Comparison of ENCODE assay signal across 1 cellular context in the genomic region with DNA sequence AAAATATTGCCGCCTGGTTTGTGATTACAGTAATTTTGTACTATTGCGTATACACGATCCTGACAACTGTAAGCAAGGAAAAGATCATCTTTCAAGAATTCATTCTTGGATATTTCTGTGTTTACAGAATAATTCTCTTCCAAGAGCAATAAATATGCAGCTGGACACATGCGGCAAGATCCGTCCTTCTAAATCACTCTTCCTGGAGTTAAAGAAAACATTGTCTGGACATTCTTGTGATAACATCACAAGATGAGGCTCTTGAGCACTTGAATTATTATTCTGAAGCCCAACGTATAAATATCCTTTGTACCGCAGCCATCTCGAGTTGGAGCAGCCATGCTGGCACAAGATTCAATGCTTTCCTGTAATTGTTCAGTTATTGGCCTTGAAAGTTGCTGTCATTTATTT.
TF ChIP-seq lines count a peak whose summit lies in the region.

No MANE protein-coding gene starts in this region.

TF ChIP-seq in HEK293, 187 proteins besides CTCF, POLR2A, EP300 and RAD21 (continued from another document):
- TF ChIP-seq GLI2 (tag by site-specific recombination; IDR thresholded peaks at IDR 0.05; ENCODE audit: borderline replicate concordance, low read depth) (0 out of 2 replicates have a peak, but pooled peaks have one; percentile 66), OVOL3 (tag by site-specific recombination; IDR thresholded peaks at IDR 0.05) (0 out of 2 replicates have a peak, but pooled peaks have one; percentile 17), GLIS1 (tag by site-specific recombination; IDR thresholded peaks at IDR 0.05) (peak; percentile 52), ZNF530 (tag by site-specific recombination; IDR thresholded peaks at IDR 0.05; ENCODE audit: low read depth) (no peak), ZNF549 (tag by site-specific recombination; IDR thresholded peaks at IDR 0.05) (peak; percentile 70), KLF8 (tag by site-specific recombination; IDR thresholded peaks at IDR 0.05) (peak; percentile 56; the same call in 1 of the 2 replicates), ZNF221 (tag by site-specific recombination; IDR thresholded peaks at IDR 0.05; ENCODE audit: borderline replicate concordance) (no peak), SETDB1 (IDR thresholded peaks at IDR 0.05; ENCODE audit: insufficient read length, low read length) (no peak), KLF10 (tag by site-specific recombination; IDR thresholded peaks at IDR 0.05) (peak; percentile 25; the same call in 1 of the 2 replicates), TRIM28 (IDR thresholded peaks at IDR 0.05; ENCODE audit: borderline replicate concordance, low read length) (0 out of 2 replicates have a peak, but pooled peaks have one; percentile 15), FEZF1 (tag by site-specific recombination; IDR thresholded peaks at IDR 0.05) (peak; percentile 82), OSR2 (tag by site-specific recombination; IDR thresholded peaks at IDR 0.05) (0 out of 2 replicates have a peak, but pooled peaks have one; percentile 12), ZXDB (tag by site-specific recombination; IDR thresholded peaks at IDR 0.05) (peak; percentile 64), ZNF843 (tag by site-specific recombination; IDR thresholded peaks at IDR 0.05) (peak; percentile 83), ZSCAN30 (tag by site-specific recombination; IDR thresholded peaks at IDR 0.05) (0 out of 2 replicates have a peak, but pooled peaks have one; percentile 51), TCF7L2 (IDR thresholded peaks at IDR 0.05; ENCODE audit: borderline replicate concordance, low read depth, low read length) (peak; percentile 82)
